Comparison of ENCODE assay signal across 28 cellular contexts in genomic region chr22:18058770-18059169, GRCh38. TPM values are rescaled to one million over a fixed set of nuclear protein-coding genes. Genes with fewer than 3 reads are reported as not detected.
DNase-seq lines count a peak whose midpoint lies in the region; ATAC-seq and TF ChIP-seq lines count a peak whose summit lies in the region.
"Had no signal": no experiment of that assay in that cellular context is flagged by ENCODE, and none has a peak within 500 bp of the region (broad histone marks: within the 10 kb centered on the region; RNA-seq: fewer than 3 reads in every experiment).

No MANE protein-coding gene starts in this region.

- no peaks in the 10 kb centered on the region for H3K36me3 ChIP-seq in IMR-90 (ENCODE audit: control insufficient read depth, insufficient read depth, low read length)
- H3K36me3 ChIP-seq in esophagus muscularis mucosa, result no peaks in the 10 kb centered on the region
- no peaks in the 10 kb centered on the region for H3K36me3 ChIP-seq in prostate gland
- no peaks in the 10 kb centered on the region for H3K36me3 ChIP-seq in tibial artery
- no peaks in the 10 kb centered on the region for H3K36me3 ChIP-seq in thyroid gland
- H3K36me3 ChIP-seq: left lung, ovary, right lobe of liver had no signal

- TF ChIP-seq EP300 in esophagus muscularis mucosa (IDR thresholded peaks at IDR 0.05), result no peak

- H2BK20ac ChIP-seq in IMR-90 (ENCODE audit: low read depth, low read length), result no peak overlapping the region; the same call in 1 of the 2 replicates

- H3K23ac ChIP-seq in IMR-90 (ENCODE audit: low read depth, low read length), result no peak overlapping the region

- H3K4me3 ChIP-seq in IMR-90 (ENCODE audit: insufficient read depth, low read depth, low read length) (no peak overlapping the region), esophagus muscularis mucosa (no peak overlapping the region), prostate gland (no peak overlapping the region), tibial artery (no peak overlapping the region), thyroid gland (replicated peaks in 1 of 3) (no peak overlapping the region)
- H3K4me3 ChIP-seq: body of pancreas, left lung, ovary, right lobe of liver had no signal

- POLR2A ChIA-PET in IMR-90 (lab: Charles Lee; ENCODE audit: unreplicated experiment), result no interaction called here

- H3K4me1 ChIP-seq in IMR-90 (ENCODE audit: control insufficient read depth, insufficient read depth, low read length) (peaks cover 20% of the 10 kb centered on the region), esophagus muscularis mucosa (peaks cover 36 to 68% (median 53%) of the 10 kb centered on the region in 4 donors), prostate gland (replicated peaks) (peaks cover 18% of the 10 kb centered on the region), tibial artery (peaks cover 0 to 59% (median 34%) of the 10 kb centered on the region in 4 donors), thyroid gland (peaks cover 0 to 26% of the 10 kb centered on the region in 2 donors)

- H2BK120ac ChIP-seq in IMR-90 (ENCODE audit: low read depth, low read length), result peak overlapping the region; percentile 52

- no peaks in the 10 kb centered on the region for H4K20me1 ChIP-seq in IMR-90 (ENCODE audit: insufficient read depth, low read length)

- no peak overlapping the region for H3K56ac ChIP-seq in IMR-90 (ENCODE audit: extremely low read depth, insufficient read depth, low read length)

- TF ChIP-seq CTCF in IMR-90 (conservative IDR thresholded peaks at IDR 0.05; ENCODE audit: low read depth, low read length) (no peak), esophagus muscularis mucosa (IDR thresholded peaks at IDR 0.05) (no peak), prostate gland (IDR thresholded peaks at IDR 0.05) (no peak), tibial artery (IDR thresholded peaks at IDR 0.05) (no peak), thyroid gland (IDR thresholded peaks at IDR 0.05) (no peak)

- ATAC-seq in IMR-90 (ENCODE audit: low read depth) (no peak), HG03432 (IDR thresholded peaks at IDR 0.05; ENCODE audit: unreplicated experiment) (no peak)
- ATAC-seq: activated naive CD8-positive, alpha-beta T cell treated with anti-CD3 and anti-CD28 coated beads, Interleukin-2, amount 50 U/mL, for 24 hours; body of pancreas; left lung; right lobe of liver; T-helper 17 cell had no signal

- dilution Hi-C loops in IMR-90 (cut with HindIII; ENCODE audit: low sequenced_read_pairs, unreplicated experiment), result no loop called here

- no peak overlapping the region for H2AFZ ChIP-seq in IMR-90 (replicated peaks; ENCODE audit: low read length, poor library complexity)

- H3K9me3 ChIP-seq in IMR-90 (ENCODE audit: control insufficient read depth, insufficient read depth, low read length), result no peaks in the 10 kb centered on the region
- no peaks in the 10 kb centered on the region for H3K9me3 ChIP-seq in esophagus muscularis mucosa
- H3K9me3 ChIP-seq in prostate gland, result no peaks in the 10 kb centered on the region
- no peaks in the 10 kb centered on the region for H3K9me3 ChIP-seq in tibial artery
- H3K9me3 ChIP-seq in thyroid gland, result no peaks in the 10 kb centered on the region
- H3K9me3 ChIP-seq: body of pancreas, left lung, ovary, right lobe of liver, SK-N-SH had no signal

- no peak overlapping the region; the same call in 1 of the 2 replicates for H3K18ac ChIP-seq in IMR-90 (ENCODE audit: low read depth, low read length)

- H4K5ac ChIP-seq in IMR-90 (ENCODE audit: low read depth, low read length), result no peak overlapping the region

- no peak for TF ChIP-seq RAD21 in IMR-90 (IDR thresholded peaks at IDR 0.05; ENCODE audit: low read length)

- peak overlapping the region; percentile 90; the same call in 2 of the 3 replicates for H2BK15ac ChIP-seq in IMR-90 (ENCODE audit: low read depth, low read length)

- no peak overlapping the region; the same call in 1 of the 2 replicates for H4K91ac ChIP-seq in IMR-90 (ENCODE audit: insufficient read depth, low read depth, low read length)

- no peak overlapping the region; a peak in 1 of 4 replicates for H4K8ac ChIP-seq in IMR-90 (ENCODE audit: low read depth in 2 of 2, low read length in 2 of 2)

- peaks cover 16% of the 10 kb centered on the region for H3K9me1 ChIP-seq in IMR-90 (ENCODE audit: insufficient read depth, low read length)

- H2AK5ac ChIP-seq in IMR-90 (ENCODE audit: low read depth, low read length), result peak overlapping the region; percentile 85

- no peaks in the 10 kb centered on the region for H3K79me1 ChIP-seq in IMR-90 (ENCODE audit: low read depth in 1 of 2, low read length in 2 of 2)

- DNase-seq in IMR-90 (no peak), esophagus muscularis mucosa (ENCODE audit: extremely low spot score) (no peak), prostate gland (ENCODE audit: low spot score) (no peak), tibial artery (no peak), NCI-H128 (lab: John Stamatoyannopoulos, UW; ENCODE audit: unreplicated experiment) (no peak), thyroid gland (no peak), NCI-H2171 (lab: John Stamatoyannopoulos, UW) (no peak)
- DNase-seq: activated CD8-positive, alpha-beta memory T cell treated with anti-CD3 and anti-CD28 coated beads for 24 hours; activated gamma-delta T cell; activated naive CD8-positive, alpha-beta T cell treated with anti-CD3 and anti-CD28 coated beads, Interleukin-2, amount 50 U/mL, for 24 hours; activated T-cell treated with anti-CD3 and anti-CD28 coated beads, Interleukin-2, amount 50 U/mL, for 1 hour; body of pancreas; CD4-positive, alpha-beta T cell; cerebellar nuclear complex; foreskin fibroblast; hippocampal formation; Kasumi-1; left lung; NCI-H187; NCI-H526 treated with DMSO at 0.1 percent for 48 hours; ovary; RPMI8226; SK-N-SH; T-helper 17 cell had no signal

- WGBS in IMR-90 (ENCODE audit: extremely low coverage in 2 of 2, insufficient read length in 1 of 2), 2 experiments, result 87% methylated on average over 3 of the region's 6 CpGs; no CpG with 5 or more reads in 1 of the 2 experiments
- WGBS in esophagus muscularis mucosa, result 98% methylated on average over 6 of the region's 6 CpGs
- 87% methylated on average over 6 of the region's 6 CpGs for WGBS in prostate gland
- 91 to 97% methylated on average over 6 of the region's 6 CpGs for WGBS in thyroid gland, 2 donors

- no peak overlapping the region for H2AK9ac ChIP-seq in IMR-90 (replicated peaks; ENCODE audit: low read depth, low read length, poor library complexity)

- no peak overlapping the region for H3K4me2 ChIP-seq in IMR-90 (ENCODE audit: low read depth, low read length)

- H3K27ac ChIP-seq in IMR-90 (ENCODE audit: insufficient read depth, low read length) (no peak overlapping the region), esophagus muscularis mucosa (replicated peaks in 1 of 4) (peak overlapping the region; percentile 78 to 93 (median 84)), prostate gland (peak overlapping the region; percentile 82 to 97), tibial artery (peak overlapping the region; percentile 86), thyroid gland (no peak overlapping the region)
- H3K27ac ChIP-seq: left lung had no signal

- intact Hi-C loops in IMR-90 (cut with micrococcal nuclease) (no loop called here), esophagus muscularis mucosa (cut with DNase I) (no loop called here), prostate gland (cut with DNase I) (no loop called here), tibial artery (cut with DNase I; ENCODE audit: low total_unique reads) (no loop called here), thyroid gland (cut with DNase I) (no loop called here)

- peak overlapping the region; percentile 59 for H3K4ac ChIP-seq in IMR-90 (ENCODE audit: low read depth, low read length)

- in situ Hi-C loops in IMR-90 (cut with MboI; ENCODE audit: low sequenced_read_pairs), result loop anchor here (25.0 kb wide), 1 partner anchor 496 kb away; the partner anchor contains the start of gene SLC25A18

- CTCF ChIA-PET in IMR-90 (lab: Yijun Ruan, JAX), result interaction anchor here (1.4 kb wide), 1 partner anchor 17 kb away, joined by 4 read pairs; no protein-coding TSS in a partner anchor

- H3K14ac ChIP-seq in IMR-90 (replicated peaks; ENCODE audit: low read depth, low read length), result no peak overlapping the region

- H3K27me3 ChIP-seq in IMR-90 (ENCODE audit: control insufficient read depth, insufficient read depth, low read length), result no peaks in the 10 kb centered on the region
- no peaks in the 10 kb centered on the region for H3K27me3 ChIP-seq in esophagus muscularis mucosa
- no peaks in the 10 kb centered on the region for H3K27me3 ChIP-seq in prostate gland (replicated peaks; ENCODE audit: insufficient read depth)
- H3K27me3 ChIP-seq in tibial artery, result no peaks in the 10 kb centered on the region
- H3K27me3 ChIP-seq in thyroid gland, result no peaks in the 10 kb centered on the region
- H3K27me3 ChIP-seq: body of pancreas, left lung, ovary, right lobe of liver had no signal

- TF ChIP-seq POLR2A in IMR-90 (IDR thresholded peaks at IDR 0.05; ENCODE audit: low read depth, low read length) (no peak), esophagus muscularis mucosa (IDR thresholded peaks at IDR 0.05; ENCODE audit: low read depth) (no peak), prostate gland (IDR thresholded peaks at IDR 0.05) (no peak), thyroid gland (IDR thresholded peaks at IDR 0.05) (no peak)

- no TSS peak for BruUV-seq in IMR-90 (replicated peaks; lab: Mats Ljungman, UMichigan)

- no peak overlapping the region for H3K9ac ChIP-seq in IMR-90 (ENCODE audit: low read depth, low read length)
- H3K9ac ChIP-seq: SK-N-SH had no signal

- H2BK5ac ChIP-seq in IMR-90 (ENCODE audit: low read depth, low read length, poor library complexity, severe bottlenecking), result no peak overlapping the region

RNA-seq across cellular contexts. Expression of gene PEX26, which starts 19.0 kb away (rescaled TPM):
- 10.6 and 12.2 TPM in 2 replicates for total RNA-seq in IMR-90 (2012; rRNA removed)
- 17.8 and 18.5 TPM in 2 replicates for polyA plus RNA-seq in IMR-90 (2012; rRNA removed)
- 12.2 and 14.4 TPM in 2 replicates for polyA plus RNA-seq in IMR-90 (2012; cell fraction: cytosol; rRNA removed)
- 12.7 and 13.0 TPM in 2 replicates for polyA plus RNA-seq in IMR-90 (2012; cell fraction: nucleus; rRNA removed; ENCODE audit: low replicate concordance)
- 10 to 100 TPM; 19.7 to 54.2 (median 33.6) TPM for total RNA-seq in esophagus muscularis mucosa
- total RNA-seq in prostate gland, result 10 to 100 TPM; 34.7 to 38.2 TPM
- 10 to 100 TPM; 29.4 to 49.6 (median 39.4) TPM for total RNA-seq in thyroid gland

RNA-seq across cellular contexts. Expression of gene MICAL3, which starts 34.4 kb away (rescaled TPM):
- total RNA-seq in IMR-90 (2012; rRNA removed), result 16.1 and 17.6 TPM in 2 replicates
- 26.8 and 30.0 TPM in 2 replicates for polyA plus RNA-seq in IMR-90 (2012; rRNA removed)
- 10.9 and 13.3 TPM in 2 replicates for polyA plus RNA-seq in IMR-90 (2012; cell fraction: cytosol; rRNA removed)
- polyA plus RNA-seq in IMR-90 (2012; cell fraction: nucleus; rRNA removed; ENCODE audit: low replicate concordance), result 92.0 and 112 TPM in 2 replicates
- total RNA-seq in esophagus muscularis mucosa, result 10 to 100 TPM; 35.1 to 91.8 (median 67.8) TPM
- total RNA-seq in prostate gland, result 10 to 100 TPM; 58.6 to 78.7 TPM
- total RNA-seq in thyroid gland, result 10 to 100 TPM; 31.8 to 53.8 (median 43.6) TPM

RNA-seq across cellular contexts. Expression of gene TUBA8, which starts 51.8 kb away (rescaled TPM):
- total RNA-seq in IMR-90 (2012; rRNA removed) (1.4 and 1.9 TPM in 2 replicates), esophagus muscularis mucosa (10 to 100 TPM in 3 of 4 donors, 1 to 10 TPM in 1; 7.5 to 16.5 (median 14.0) TPM), prostate gland (1 to 10 TPM; 1.3 to 2.9 TPM), thyroid gland (10 to 100 TPM in 2 of 4 donors, 1 to 10 TPM in 2; 3.2 to 18.4 (median 12.5) TPM)
- 2.2 and 2.8 TPM in 2 replicates for polyA plus RNA-seq in IMR-90 (2012; rRNA removed)
- 1.3 and 2.5 TPM in 2 replicates for polyA plus RNA-seq in IMR-90 (2012; cell fraction: cytosol; rRNA removed)
- 4.1 and 6.9 TPM in 2 replicates for polyA plus RNA-seq in IMR-90 (2012; cell fraction: nucleus; rRNA removed; ENCODE audit: low replicate concordance)
- total RNA-seq: epithelial cell of proximal tubule, G401 had no signal

Comparison
In these comparisons a context has a peak if more than half of its experiments do, and no peak if none do; other contexts are left out.
1. H3K27ac ChIP-seq: peak in esophagus muscularis mucosa (4 of 4), prostate gland (2 of 2) and tibial artery (2 of 2); none in IMR-90 (single experiment) and thyroid gland (0 of 3).